In genomic region chr4:178010596-178010995, GRCh38 we compare ENCODE assay signal across 2 cellular contexts.
A peak's percentile ranks its signal among the peaks of the same experiment; 100 is the strongest.
TF ChIP-seq lines count a peak whose summit lies in the region.

No MANE protein-coding gene starts in this region.

TF ChIP-seq in HepG2, 621 proteins besides CTCF, POLR2A, EP300 and RAD21:
- TF ChIP-seq ZNF407 (CRISPR knock-in tag; IDR thresholded peaks at IDR 0.05; ENCODE audit: not compliant biosample characterization) (no peak), ZNF839 (CRISPR knock-in tag; IDR thresholded peaks at IDR 0.05; ENCODE audit: borderline replicate concordance) (no peak), ZNF432 (CRISPR knock-in tag; IDR thresholded peaks at IDR 0.05; ENCODE audit: borderline replicate concordance) (no peak), ZNF343 (CRISPR knock-in tag; IDR thresholded peaks at IDR 0.05) (no peak), ZMYM4 (CRISPR knock-in tag; IDR thresholded peaks at IDR 0.05) (no peak), MAFF (IDR thresholded peaks at IDR 0.05; ENCODE audit: low read depth, low read length) (peak; percentile 88), CHD4 (IDR thresholded peaks at IDR 0.05; ENCODE audit: borderline replicate concordance, low read length) (no peak), MAFK (conservative IDR thresholded peaks at IDR 0.05 in 1 of 2, IDR thresholded peaks at IDR 0.05 in 1 of 2; ENCODE audit: low read length in 2 of 2) (peak; percentile 75 to 94), FLYWCH1 (CRISPR knock-in tag; IDR thresholded peaks at IDR 0.05) (no peak), PRDM4 (CRISPR knock-in tag; IDR thresholded peaks at IDR 0.05; ENCODE audit: borderline replicate concordance) (no peak)

TF ChIP-seq in K562, 482 proteins besides CTCF, POLR2A, EP300 and RAD21 (continued from another document):
- TF ChIP-seq ZNF551 (CRISPR knock-in tag; IDR thresholded peaks at IDR 0.05), result no peak
- TF ChIP-seq MAFF (IDR thresholded peaks at IDR 0.05; ENCODE audit: low read length), result peak; percentile 71
- no peak for TF ChIP-seq HDGF (IDR thresholded peaks at IDR 0.05)
- TF ChIP-seq RREB1 (CRISPR knock-in tag; IDR thresholded peaks at IDR 0.05), result no peak
